8 cellular contexts compared by ENCODE assay signal in genomic region chr2:224909885-224910517, GRCh38.
DNase-seq lines count a peak whose midpoint lies in the region; ATAC-seq, FAIRE-seq and TF ChIP-seq lines count a peak whose summit lies in the region.

No MANE protein-coding gene starts in this region.

- H3K27ac ChIP-seq in lung (ENCODE audit: low read depth in 1 of 2, low read length in 1 of 2) (peak overlapping the region in 1 of 2 donors; percentile 53), upper lobe of right lung (peak overlapping the region; percentile 32)

- H3K4me1 ChIP-seq in lung (ENCODE audit: control insufficient read depth in 2 of 2, insufficient read depth in 2 of 2, low read length in 2 of 2) (no peaks in the 10 kb centered on the region), upper lobe of right lung (peaks cover 18% of the 10 kb centered on the region)

- H3K36me3 ChIP-seq in lung (ENCODE audit: control insufficient read depth in 2 of 2, insufficient read depth in 2 of 2, low read length in 2 of 2) (no peaks in the 10 kb centered on the region), upper lobe of right lung (no peaks in the 10 kb centered on the region)

- H3K27me3 ChIP-seq in lung (ENCODE audit: control insufficient read depth, insufficient read depth): no peaks in the 10 kb centered on the region
- no peaks in the 10 kb centered on the region for H3K27me3 ChIP-seq in upper lobe of right lung

- WGBS in lung, 2 donors: 18 to 20% methylated on average over 5 of the region's 5 CpGs

- H3K9me3 ChIP-seq in lung (ENCODE audit: control insufficient read depth in 2 of 2, insufficient read depth in 1 of 2, low read length in 1 of 2) (no peaks in the 10 kb centered on the region), upper lobe of right lung (no peaks in the 10 kb centered on the region)

- ATAC-seq in HG02678 (IDR thresholded peaks at IDR 0.05; ENCODE audit: unreplicated experiment) (peak; percentile 50), lung (ENCODE audit: insufficient read depth, low FRiP score) (peak; percentile 70), upper lobe of right lung (peak; percentile 94), HG03095 (IDR thresholded peaks at IDR 0.05; ENCODE audit: unreplicated experiment) (no peak)

- H3K4me3 ChIP-seq in choroid plexus epithelial cell (ENCODE audit: low read depth, low read length): no peak overlapping the region
- no peak overlapping the region for H3K4me3 ChIP-seq in lung
- H3K4me3 ChIP-seq in upper lobe of right lung: no peak overlapping the region

- DNase-seq in GM04503 (ENCODE audit: low read depth) (peak; percentile 70), NCI-H69 (lab: John Stamatoyannopoulos, UW) (peak; percentile 88), choroid plexus epithelial cell (ENCODE audit: low read depth) (peak; percentile 99), lung (ENCODE audit: low spot score) (peak; percentile 62), upper lobe of right lung (peak; percentile 68), D721Med (ENCODE audit: insufficient read length, low spot score) (no peak)

- no peak for FAIRE-seq in D721Med (lab: Jason Lieb, UNC)

- intact Hi-C loops in upper lobe of right lung (cut with DNase I): no loop called here

- no peak for TF ChIP-seq CTCF in choroid plexus epithelial cell (conservative IDR thresholded peaks at IDR 0.05; ENCODE audit: low read depth, low read length)
- TF ChIP-seq CTCF in lung (IDR thresholded peaks at IDR 0.05; ENCODE audit: control extremely low read depth, extremely low read depth): no peak
- no peak for TF ChIP-seq CTCF in upper lobe of right lung (IDR thresholded peaks at IDR 0.05)
- no peak for TF ChIP-seq CTCF in D721Med (IDR thresholded peaks at IDR 0.05; ENCODE audit: insufficient read depth, missing control alignments)
